In genomic region chr1:144985815-144986554, GRCh38 we compare ENCODE assay signal across 7 cellular contexts.
DNase-seq lines count a peak whose midpoint lies in the region; ATAC-seq and TF ChIP-seq lines count a peak whose summit lies in the region.
"Not testable (repeated sequence)": the region's sequence is repeated elsewhere in the genome, so short reads cannot be mapped to it uniquely, and the experiment has no call there.

No MANE protein-coding gene starts in this region.

- not testable (repeated sequence) for H4K91ac ChIP-seq in IMR-90 (ENCODE audit: insufficient read depth, low read depth, low read length)

- H3K14ac ChIP-seq in IMR-90 (replicated peaks; ENCODE audit: low read depth, low read length) = not testable (repeated sequence)

- not testable (repeated sequence) for H4K20me1 ChIP-seq in IMR-90 (ENCODE audit: insufficient read depth, low read length)

- not testable (repeated sequence) for H2AK9ac ChIP-seq in IMR-90 (replicated peaks; ENCODE audit: low read depth, low read length, poor library complexity)

- not testable (repeated sequence) for H3K27ac ChIP-seq in IMR-90 (ENCODE audit: insufficient read depth, low read length); heart right ventricle; right cardiac atrium (ENCODE audit: low read length); gastrocnemius medialis

- peak; percentile 38 for ATAC-seq in IMR-90 (ENCODE audit: low read depth)
- peak; percentile 27 for ATAC-seq in SK-N-SH treated with all-trans-retinoic acid at 6 μM for 48 hours
- ATAC-seq in Right ventricle myocardium inferior = peak; percentile 95
- ATAC-seq in heart right ventricle = peak; percentile 80 to 95 (median 92)
- ATAC-seq in right cardiac atrium = peak; percentile 93 to 97
- peak; percentile 47 for ATAC-seq in omental fat pad (ENCODE audit: low FRiP score)
- ATAC-seq in gastrocnemius medialis = peak; percentile 42 to 52

- H3K18ac ChIP-seq in IMR-90 (ENCODE audit: low read depth, low read length) = not testable (repeated sequence)

- dilution Hi-C loops in IMR-90 (cut with HindIII; ENCODE audit: low sequenced_read_pairs, unreplicated experiment) = not testable (repeated sequence)

- H3K4me3 ChIP-seq in IMR-90 (ENCODE audit: insufficient read depth, low read depth, low read length); heart right ventricle; right cardiac atrium (ENCODE audit: low read length); gastrocnemius medialis: not testable (repeated sequence)

- H3K9ac ChIP-seq in IMR-90 (ENCODE audit: low read depth, low read length) = not testable (repeated sequence)

- H2AFZ ChIP-seq in IMR-90 (replicated peaks; ENCODE audit: low read length, poor library complexity) = not testable (repeated sequence)

- TF ChIP-seq RAD21 in IMR-90 (IDR thresholded peaks at IDR 0.05; ENCODE audit: low read length) = not testable (repeated sequence)

- not testable (repeated sequence) for H3K56ac ChIP-seq in IMR-90 (ENCODE audit: extremely low read depth, insufficient read depth, low read length)

- intact Hi-C loops in IMR-90 (cut with micrococcal nuclease); Right ventricle myocardium inferior (cut with DNase I); heart right ventricle (cut with DNase I); right cardiac atrium (cut with DNase I); gastrocnemius medialis (cut with DNase I; ENCODE audit: low total_unique reads): not testable (repeated sequence)

- H3K4ac ChIP-seq in IMR-90 (ENCODE audit: low read depth, low read length) = not testable (repeated sequence)

- DNase-seq in IMR-90; Right ventricle myocardium inferior (ENCODE audit: missing footprints); heart right ventricle; right cardiac atrium; omental fat pad (ENCODE audit: low spot score); gastrocnemius medialis: not testable (repeated sequence)

- H4K8ac ChIP-seq in IMR-90 (ENCODE audit: low read depth in 2 of 2, low read length in 2 of 2) = not testable (repeated sequence)

- BruUV-seq in IMR-90 (replicated peaks; lab: Mats Ljungman, UMichigan) = not testable (repeated sequence)

- H3K27me3 ChIP-seq in IMR-90 (ENCODE audit: control insufficient read depth, insufficient read depth, low read length); heart right ventricle; right cardiac atrium (ENCODE audit: control insufficient read depth, insufficient read depth); gastrocnemius medialis: not testable (repeated sequence)

- in situ Hi-C loops in IMR-90 (cut with MboI; ENCODE audit: low sequenced_read_pairs); gastrocnemius medialis (cut with MboI; ENCODE audit: low sequenced_read_pairs in 4 of 4): not testable (repeated sequence)

- CTCF ChIA-PET in IMR-90 (lab: Yijun Ruan, JAX) = not testable (repeated sequence)

- H3K4me2 ChIP-seq in IMR-90 (ENCODE audit: low read depth, low read length) = not testable (repeated sequence)

- not testable (repeated sequence) for H2BK5ac ChIP-seq in IMR-90 (ENCODE audit: low read depth, low read length, poor library complexity, severe bottlenecking)

- not testable (repeated sequence) for H3K4me1 ChIP-seq in IMR-90 (ENCODE audit: control insufficient read depth, insufficient read depth, low read length); heart right ventricle; right cardiac atrium (ENCODE audit: control insufficient read depth, insufficient read depth, low read length); gastrocnemius medialis

- no CpG with 5 or more reads among the region's 8 CpGs for WGBS in IMR-90 (ENCODE audit: extremely low coverage in 2 of 2, insufficient read length in 1 of 2), 2 experiments
- 36 to 55% methylated on average over 2 to 3 of the region's 8 CpGs for WGBS in heart right ventricle, 2 donors
- 40% methylated on average over 3 of the region's 8 CpGs for WGBS in right cardiac atrium

- H2BK20ac ChIP-seq in IMR-90 (ENCODE audit: low read depth, low read length) = not testable (repeated sequence)

- H2BK120ac ChIP-seq in IMR-90 (ENCODE audit: low read depth, low read length) = not testable (repeated sequence)

- H2AK5ac ChIP-seq in IMR-90 (ENCODE audit: low read depth, low read length) = not testable (repeated sequence)

- H3K36me3 ChIP-seq in IMR-90 (ENCODE audit: control insufficient read depth, insufficient read depth, low read length); heart right ventricle; gastrocnemius medialis: not testable (repeated sequence)

- not testable (repeated sequence) for H2BK15ac ChIP-seq in IMR-90 (ENCODE audit: low read depth, low read length)

- POLR2A ChIA-PET in IMR-90 (lab: Charles Lee; ENCODE audit: unreplicated experiment) = not testable (repeated sequence)

- H3K23ac ChIP-seq in IMR-90 (ENCODE audit: low read depth, low read length) = not testable (repeated sequence)

- H3K79me1 ChIP-seq in IMR-90 (ENCODE audit: low read depth in 1 of 2, low read length in 2 of 2) = not testable (repeated sequence)

- not testable (repeated sequence) for H4K5ac ChIP-seq in IMR-90 (ENCODE audit: low read depth, low read length)

- not testable (repeated sequence) for H3K9me1 ChIP-seq in IMR-90 (ENCODE audit: insufficient read depth, low read length)

- TF ChIP-seq CTCF in IMR-90 (conservative IDR thresholded peaks at IDR 0.05; ENCODE audit: low read depth, low read length); heart right ventricle (IDR thresholded peaks at IDR 0.05); omental fat pad (IDR thresholded peaks at IDR 0.05); gastrocnemius medialis (IDR thresholded peaks at IDR 0.05 in 4 of 5, conservative IDR thresholded peaks at IDR 0.05 in 1 of 5): not testable (repeated sequence)

- TF ChIP-seq POLR2A in IMR-90 (IDR thresholded peaks at IDR 0.05; ENCODE audit: low read depth, low read length); gastrocnemius medialis (IDR thresholded peaks at IDR 0.05): not testable (repeated sequence)

- not testable (repeated sequence) for H3K9me3 ChIP-seq in IMR-90 (ENCODE audit: control insufficient read depth, insufficient read depth, low read length); heart right ventricle; right cardiac atrium (ENCODE audit: control insufficient read depth, low read length); gastrocnemius medialis

Comparison
In these comparisons a context has a peak if more than half of its experiments do, and no peak if none do; other contexts are left out.
1. ATAC-seq: peak in every context shown above with its lines; median percentile 95 in Right ventricle myocardium inferior; 95 in right cardiac atrium; 92 in heart right ventricle; 47 in omental fat pad; 47 in gastrocnemius medialis; 38 in IMR-90; 27 in SK-N-SH treated with all-trans-retinoic acid at 6 μM for 48 hours.